In genomic region chr2:69116438-69116837, GRCh38 we compare ENCODE assay signal across 19 cellular contexts.
DNase-seq lines count a peak whose midpoint lies in the region; ATAC-seq and TF ChIP-seq lines count a peak whose summit lies in the region.
"Had no signal": no experiment of that assay in that cellular context is flagged by ENCODE, and none has a peak within 500 bp of the region (broad histone marks: within the 10 kb centered on the region; RNA-seq: fewer than 3 reads in every experiment).

No MANE protein-coding gene starts in this region.

- DNase-seq in IMR-90 (peak; percentile 50), fibroblast of the aortic adventitia (ENCODE audit: low read depth) (peak; percentile 48), mesendoderm (peak; percentile 29), stomach (no peak), AG08396 (ENCODE audit: low spot score) (no peak), DMS79 treated with DMSO at 0.1 percent for 48 hours (lab: John Stamatoyannopoulos, UW) (no peak)
- no peak for DNase-seq in effector CD4-positive, alpha-beta T cell
- no peak for DNase-seq in effector CD8-positive, alpha-beta T cell (lab: John Stamatoyannopoulos, UW)
- DNase-seq: ACHN; activated CD4-positive, alpha-beta T cell treated with anti-CD3 and anti-CD28 coated beads, Interleukin-2, amount 50 U/mL, for 1 hour; anterior cingulate cortex; mucosa of descending colon; NCI-H146; NCI-H524; stimulated activated naive CD8-positive, alpha-beta T cell treated with anti-CD3 and anti-CD28 coated beads, Interleukin-15, amount 100 ng/mL, for 72 hours had no signal

- dilution Hi-C loops in IMR-90 (cut with HindIII; ENCODE audit: low sequenced_read_pairs, unreplicated experiment): no loop called here

- TF ChIP-seq RAD21 in IMR-90 (IDR thresholded peaks at IDR 0.05; ENCODE audit: low read length): no peak

- no peak for TF ChIP-seq EP300 in stomach (IDR thresholded peaks at IDR 0.05)

- no TSS peak for BruUV-seq in IMR-90 (replicated peaks; lab: Mats Ljungman, UMichigan)

- H2BK5ac ChIP-seq in IMR-90 (ENCODE audit: low read depth, low read length, poor library complexity, severe bottlenecking) (peak overlapping the region; percentile 43), mesendoderm (ENCODE audit: low read length) (no peak overlapping the region)

- H3K27me3 ChIP-seq in IMR-90 (ENCODE audit: control insufficient read depth, insufficient read depth, low read length) (no peaks in the 10 kb centered on the region), mesendoderm (ENCODE audit: insufficient read depth, low read length, poor library complexity) (no peaks in the 10 kb centered on the region), stomach (no peaks in the 10 kb centered on the region)

- intact Hi-C loops in IMR-90 (cut with micrococcal nuclease) (no loop called here), stomach (cut with DNase I; ENCODE audit: low total_unique reads) (no loop called here)

- H3K9me1 ChIP-seq in IMR-90 (ENCODE audit: insufficient read depth, low read length): peaks cover 41% of the 10 kb centered on the region

- H3K9me3 ChIP-seq in IMR-90 (ENCODE audit: control insufficient read depth, insufficient read depth, low read length) (no peaks in the 10 kb centered on the region), stomach (no peaks in the 10 kb centered on the region)
- H3K9me3 ChIP-seq: mucosa of descending colon had no signal

- no CpG with 5 or more reads among the region's 4 CpGs for WGBS in IMR-90 (ENCODE audit: extremely low coverage in 2 of 2, insufficient read length in 1 of 2), 2 experiments
- WGBS in mesendoderm (ENCODE audit: extremely low coverage, insufficient coverage, low lambda C conversion rate): no CpG with 5 or more reads among the region's 4 CpGs
- 58 to 73% (median 72%) methylated on average over 4 of the region's 4 CpGs for WGBS in stomach, 5 donors

- no peak overlapping the region; the same call in 1 of the 2 replicates for H3K14ac ChIP-seq in IMR-90 (replicated peaks; ENCODE audit: low read depth, low read length)

- H3K4me1 ChIP-seq in IMR-90 (ENCODE audit: control insufficient read depth, insufficient read depth, low read length) (peaks cover 31% of the 10 kb centered on the region), mesendoderm (ENCODE audit: control insufficient read depth, low read depth, low read length) (peaks cover 4% of the 10 kb centered on the region), stomach (peaks cover 0 to 16% (median 4%) of the 10 kb centered on the region in 4 donors)

- H3K4me2 ChIP-seq in IMR-90 (ENCODE audit: low read depth, low read length) (no peak overlapping the region), mesendoderm (ENCODE audit: low read length) (no peak overlapping the region)
- H3K4me2 ChIP-seq: KMS-11 had no signal

- H3K9ac ChIP-seq in IMR-90 (ENCODE audit: low read depth, low read length) (no peak overlapping the region), mesendoderm (ENCODE audit: low read length) (no peak overlapping the region)
- H3K9ac ChIP-seq: KMS-11 had no signal

- POLR2A ChIA-PET in IMR-90 (lab: Charles Lee; ENCODE audit: unreplicated experiment): no interaction called here

- in situ Hi-C loops in IMR-90 (cut with MboI; ENCODE audit: low sequenced_read_pairs): no loop called here

- H3K18ac ChIP-seq in IMR-90 (ENCODE audit: low read depth, low read length): peak overlapping the region; percentile 1
- H3K18ac ChIP-seq in mesendoderm (ENCODE audit: low read length): no peak overlapping the region

- no peak overlapping the region for H3K56ac ChIP-seq in IMR-90 (ENCODE audit: extremely low read depth, insufficient read depth, low read length)
- H3K56ac ChIP-seq in mesendoderm (ENCODE audit: low read length): no peak overlapping the region

- no peak overlapping the region for H2AK9ac ChIP-seq in IMR-90 (replicated peaks; ENCODE audit: low read depth, low read length, poor library complexity)

- no peaks in the 10 kb centered on the region for H3K79me2 ChIP-seq in mesendoderm (ENCODE audit: control insufficient read depth, insufficient read depth, low read length)

- no peak overlapping the region for H3K4me3 ChIP-seq in IMR-90 (ENCODE audit: insufficient read depth, low read depth, low read length)
- H3K4me3 ChIP-seq in fibroblast of the aortic adventitia (ENCODE audit: low read depth, low read length): no peak overlapping the region
- no peak overlapping the region for H3K4me3 ChIP-seq in mesendoderm (ENCODE audit: low read length)
- no peak overlapping the region for H3K4me3 ChIP-seq in stomach
- H3K4me3 ChIP-seq: mucosa of descending colon had no signal

- H3K27ac ChIP-seq in IMR-90 (ENCODE audit: insufficient read depth, low read length): peak overlapping the region; percentile 64; the same call in 1 of the 2 replicates
- H3K27ac ChIP-seq in mesendoderm (ENCODE audit: low read depth, low read length): no peak overlapping the region
- peak overlapping the region in 4 of 5 donors; percentile 18 to 63 (median 44) for H3K27ac ChIP-seq in stomach
- H3K27ac ChIP-seq: C4-2B, KMS-11 had no signal

- no peak for TF ChIP-seq CTCF in IMR-90 (conservative IDR thresholded peaks at IDR 0.05; ENCODE audit: low read depth, low read length)
- no peak for TF ChIP-seq CTCF in fibroblast of the aortic adventitia (IDR thresholded peaks at IDR 0.05; ENCODE audit: insufficient read depth, low read length)
- TF ChIP-seq CTCF in stomach (IDR thresholded peaks at IDR 0.05): no peak

- TF ChIP-seq POLR2A in IMR-90 (IDR thresholded peaks at IDR 0.05; ENCODE audit: low read depth, low read length): no peak
- TF ChIP-seq POLR2A in stomach (IDR thresholded peaks at IDR 0.05): no peak

- peak overlapping the region; percentile 65; the same call in 1 of the 2 replicates for H2AK5ac ChIP-seq in IMR-90 (ENCODE audit: low read depth, low read length)
- H2AK5ac ChIP-seq in mesendoderm (ENCODE audit: low read length): no peak overlapping the region

- peak; percentile 18; the same call in 1 of the 2 replicates for ATAC-seq in IMR-90 (ENCODE audit: low read depth)
- ATAC-seq: HCT116; mucosa of descending colon; SK-N-SH treated with all-trans-retinoic acid at 6 μM for 48 hours; stimulated activated naive CD8-positive, alpha-beta T cell treated with anti-CD3 and anti-CD28 coated beads, Interleukin-15, amount 100 ng/mL, for 72 hours had no signal

- no peak overlapping the region for H2AFZ ChIP-seq in IMR-90 (replicated peaks; ENCODE audit: low read length, poor library complexity)

- H3K36me3 ChIP-seq in IMR-90 (ENCODE audit: control insufficient read depth, insufficient read depth, low read length) (peaks cover 21% of the 10 kb centered on the region), mesendoderm (ENCODE audit: control insufficient read depth, insufficient read depth, low read length) (no peaks in the 10 kb centered on the region), stomach (no peaks in the 10 kb centered on the region)

- H2BK15ac ChIP-seq in IMR-90 (ENCODE audit: low read depth, low read length) (peak overlapping the region; percentile 35; the same call in 1 of the 3 replicates), mesendoderm (replicated peaks; ENCODE audit: low read depth) (no peak overlapping the region)

- peak overlapping the region in 1 of 2 experiments; percentile 53; a peak in 2 of 4 replicates for H4K8ac ChIP-seq in IMR-90 (ENCODE audit: low read depth in 2 of 2, low read length in 2 of 2)
- H4K8ac ChIP-seq in mesendoderm (ENCODE audit: low read depth, low read length): no peak overlapping the region

- no peaks in the 10 kb centered on the region for H4K20me1 ChIP-seq in IMR-90 (ENCODE audit: insufficient read depth, low read length)

- H3K23ac ChIP-seq in IMR-90 (ENCODE audit: low read depth, low read length) (peak overlapping the region; percentile 35; the same call in 1 of the 2 replicates), mesendoderm (ENCODE audit: low read length) (no peak overlapping the region)

- H2BK20ac ChIP-seq in IMR-90 (ENCODE audit: low read depth, low read length): no peak overlapping the region

- no peak overlapping the region for H4K91ac ChIP-seq in IMR-90 (ENCODE audit: insufficient read depth, low read depth, low read length)

- H3K79me1 ChIP-seq in IMR-90 (ENCODE audit: low read depth in 1 of 2, low read length in 2 of 2) (peaks cover 8 to 37% of the 10 kb centered on the region in 2 experiments; a peak in 3 of 4 replicates), mesendoderm (ENCODE audit: low read length) (no peaks in the 10 kb centered on the region)

- CTCF ChIA-PET in IMR-90 (lab: Yijun Ruan, JAX): interaction anchor here (0.6 kb wide), 1 partner anchor 240 kb away, joined by 3 read pairs; no protein-coding TSS in a partner anchor

- H3K4ac ChIP-seq in IMR-90 (ENCODE audit: low read depth, low read length) (no peak overlapping the region; the same call in 1 of the 2 replicates), mesendoderm (ENCODE audit: low read depth, low read length) (no peak overlapping the region)

- H2BK120ac ChIP-seq in IMR-90 (ENCODE audit: low read depth, low read length) (no peak overlapping the region), mesendoderm (ENCODE audit: low read depth, low read length) (no peak overlapping the region)

- H4K5ac ChIP-seq in IMR-90 (ENCODE audit: low read depth, low read length): no peak overlapping the region
- no peak overlapping the region for H4K5ac ChIP-seq in mesendoderm (ENCODE audit: low read length)

TF ChIP-seq in IMR-90, 13 proteins besides CTCF, POLR2A, EP300 and RAD21 (continues in another document):
- TF ChIP-seq RCOR1 (IDR thresholded peaks at IDR 0.05; ENCODE audit: insufficient replicate concordance, low read length) (no peak), MAFK (IDR thresholded peaks at IDR 0.05; ENCODE audit: low read depth, low read length) (no peak), USF2 (IDR thresholded peaks at IDR 0.05; ENCODE audit: low read depth, low read length) (no peak), CHD1 (IDR thresholded peaks at IDR 0.05; ENCODE audit: low read depth, low read length) (no peak), RFX5 (IDR thresholded peaks at IDR 0.05; ENCODE audit: low read depth, low read length) (no peak), FOS (IDR thresholded peaks at IDR 0.05; ENCODE audit: low read depth, low read length) (no peak)

Comparison
In these comparisons a context has a peak if more than half of its experiments do, and no peak if none do; other contexts are left out.
1. DNase-seq: peak in IMR-90 (single experiment), fibroblast of the aortic adventitia (single experiment) and mesendoderm (single experiment); none in stomach (single experiment), AG08396 (single experiment), effector CD4-positive, alpha-beta T cell (single experiment), effector CD8-positive, alpha-beta T cell (single experiment) and DMS79 treated with DMSO at 0.1 percent for 48 hours (single experiment).